2 cellular contexts compared by ENCODE assay signal in the genomic region with DNA sequence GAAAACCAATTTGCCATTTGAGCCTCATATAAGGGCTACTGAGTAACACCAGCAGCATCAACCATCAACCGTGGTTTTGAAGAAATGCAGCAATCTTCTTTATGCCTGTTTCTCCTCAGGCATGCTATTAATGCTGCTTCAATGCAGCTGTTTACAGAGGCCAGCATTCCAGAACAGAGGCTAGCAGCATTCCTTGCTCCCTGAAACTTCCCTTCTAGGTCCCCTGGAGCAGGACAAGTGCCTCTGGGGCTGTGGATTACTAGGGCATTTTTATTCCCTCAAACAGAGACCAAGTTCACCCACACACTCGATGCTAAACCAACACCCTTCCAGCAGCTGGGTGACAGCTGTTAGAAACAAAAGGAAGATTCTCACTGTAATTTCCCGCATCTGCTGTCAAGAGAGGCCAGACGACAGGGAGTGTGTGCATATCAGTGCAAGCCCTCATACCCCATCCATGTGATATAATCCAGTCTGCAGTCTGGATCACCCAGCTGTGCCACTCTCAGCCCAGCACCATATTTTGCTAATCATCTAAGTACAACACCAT.
TF ChIP-seq lines count a peak whose summit lies in the region.

No MANE protein-coding gene starts in this region.

TF ChIP-seq in H1, 55 proteins besides CTCF, POLR2A, EP300 and RAD21:
- TF ChIP-seq GTF2F1 (IDR thresholded peaks at IDR 0.05; ENCODE audit: borderline replicate concordance, low read depth, low read length) (no peak), GABPA (IDR thresholded peaks at IDR 0.05; ENCODE audit: borderline replicate concordance, insufficient read depth, low read length) (no peak), CEBPB (IDR thresholded peaks at IDR 0.05; ENCODE audit: low read depth, low read length) (no peak), BACH1 (IDR thresholded peaks at IDR 0.05; ENCODE audit: low read length) (no peak), ASH2L (IDR thresholded peaks at IDR 0.05; ENCODE audit: low read length) (no peak), RBBP5 (IDR thresholded peaks at IDR 0.05; ENCODE audit: borderline replicate concordance, low read depth, low read length) (no peak), HDAC6 (IDR thresholded peaks at IDR 0.05; ENCODE audit: low read depth, low read length) (no peak), YY1 (IDR thresholded peaks at IDR 0.05; ENCODE audit: low read depth, low read length) (0 out of 2 replicates have a peak, but pooled peaks have one; percentile 6), EZH2 (IDR thresholded peaks at IDR 0.05; ENCODE audit: low read depth, low read length, severe bottlenecking) (no peak), KDM1A (IDR thresholded peaks at IDR 0.05; ENCODE audit: borderline replicate concordance, low read length) (no peak), RXRA (IDR thresholded peaks at IDR 0.05; ENCODE audit: insufficient read depth, low read depth, low read length) (no peak), SP1 (IDR thresholded peaks at IDR 0.05; ENCODE audit: low read depth, low read length) (0 out of 2 replicates have a peak, but pooled peaks have one; percentile 31), SIN3A (conservative IDR thresholded peaks at IDR 0.05 in 1 of 2, IDR thresholded peaks at IDR 0.05 in 1 of 2; ENCODE audit: low read depth in 1 of 2, low read length in 2 of 2) (peak; percentile 58 to 67; a peak in 1 of 4 replicates), TCF12 (IDR thresholded peaks at IDR 0.05; ENCODE audit: low read depth, low read length) (0 out of 2 replicates have a peak, but pooled peaks have one; percentile 28), TEAD4 (IDR thresholded peaks at IDR 0.05; ENCODE audit: low read depth, low read length) (peak; percentile 83)

TF ChIP-seq in neural cell, 6 proteins besides CTCF, POLR2A, EP300 and RAD21:
- TF ChIP-seq, protein P1, sequence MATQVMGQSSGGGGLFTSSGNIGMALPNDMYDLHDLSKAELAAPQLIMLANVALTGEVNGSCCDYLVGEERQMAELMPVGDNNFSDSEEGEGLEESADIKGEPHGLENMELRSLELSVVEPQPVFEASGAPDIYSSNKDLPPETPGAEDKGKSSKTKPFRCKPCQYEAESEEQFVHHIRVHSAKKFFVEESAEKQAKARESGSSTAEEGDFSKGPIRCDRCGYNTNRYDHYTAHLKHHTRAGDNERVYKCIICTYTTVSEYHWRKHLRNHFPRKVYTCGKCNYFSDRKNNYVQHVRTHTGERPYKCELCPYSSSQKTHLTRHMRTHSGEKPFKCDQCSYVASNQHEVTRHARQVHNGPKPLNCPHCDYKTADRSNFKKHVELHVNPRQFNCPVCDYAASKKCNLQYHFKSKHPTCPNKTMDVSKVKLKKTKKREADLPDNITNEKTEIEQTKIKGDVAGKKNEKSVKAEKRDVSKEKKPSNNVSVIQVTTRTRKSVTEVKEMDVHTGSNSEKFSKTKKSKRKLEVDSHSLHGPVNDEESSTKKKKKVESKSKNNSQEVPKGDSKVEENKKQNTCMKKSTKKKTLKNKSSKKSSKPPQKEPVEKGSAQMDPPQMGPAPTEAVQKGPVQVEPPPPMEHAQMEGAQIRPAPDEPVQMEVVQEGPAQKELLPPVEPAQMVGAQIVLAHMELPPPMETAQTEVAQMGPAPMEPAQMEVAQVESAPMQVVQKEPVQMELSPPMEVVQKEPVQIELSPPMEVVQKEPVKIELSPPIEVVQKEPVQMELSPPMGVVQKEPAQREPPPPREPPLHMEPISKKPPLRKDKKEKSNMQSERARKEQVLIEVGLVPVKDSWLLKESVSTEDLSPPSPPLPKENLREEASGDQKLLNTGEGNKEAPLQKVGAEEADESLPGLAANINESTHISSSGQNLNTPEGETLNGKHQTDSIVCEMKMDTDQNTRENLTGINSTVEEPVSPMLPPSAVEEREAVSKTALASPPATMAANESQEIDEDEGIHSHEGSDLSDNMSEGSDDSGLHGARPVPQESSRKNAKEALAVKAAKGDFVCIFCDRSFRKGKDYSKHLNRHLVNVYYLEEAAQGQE (IDR thresholded peaks at IDR 0.05; ENCODE audit: borderline replicate concordance) = peak; percentile 66
- no peak for TF ChIP-seq MXI1 (conservative IDR thresholded peaks at IDR 0.05; ENCODE audit: poor library complexity, severe bottlenecking)
- no peak for TF ChIP-seq EZH2 (IDR thresholded peaks at IDR 0.05; ENCODE audit: borderline replicate concordance, insufficient read depth, low read length, poor library complexity, severe bottlenecking)
- TF ChIP-seq POLR2AphosphoS5 (IDR thresholded peaks at IDR 0.05) = peak; percentile 36
